ENCODE assay signal across 9 cellular contexts in the genomic region with DNA sequence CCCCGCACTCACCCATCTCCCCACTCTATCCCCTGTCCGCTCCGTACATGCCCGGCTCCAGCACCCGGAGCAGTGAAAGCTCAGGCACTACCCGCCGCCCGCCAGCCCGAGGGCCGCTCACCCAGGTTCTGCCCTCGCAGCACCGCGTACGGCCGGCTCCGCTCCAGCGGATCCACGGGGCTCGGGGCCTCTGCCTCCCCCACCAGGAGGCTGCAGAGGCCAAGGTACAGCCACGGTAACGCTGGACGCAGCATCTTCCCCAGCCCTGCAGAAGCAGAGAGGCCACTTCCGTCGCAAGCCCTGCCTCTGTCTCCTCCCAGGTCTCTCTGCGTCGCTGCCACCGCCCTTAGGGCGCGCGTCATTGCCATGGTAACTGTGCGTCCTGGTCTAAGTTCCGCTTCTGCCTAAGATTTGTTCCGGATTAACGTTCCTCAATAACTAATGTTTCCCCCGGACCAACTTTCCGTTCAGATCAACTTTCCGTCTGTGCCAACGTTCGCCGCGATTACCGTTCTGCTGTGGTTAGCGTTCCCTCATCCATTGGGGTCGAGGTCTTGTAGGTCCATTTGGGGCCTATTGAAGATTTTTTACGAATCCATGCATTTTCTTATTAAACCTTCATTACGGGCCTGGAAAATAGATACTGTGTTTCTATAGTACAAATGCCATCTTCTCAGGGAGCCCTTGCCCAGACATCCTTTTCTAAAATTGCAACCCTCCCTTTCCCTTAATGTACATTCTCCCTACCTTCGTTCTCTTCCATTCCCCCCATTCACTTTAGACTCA. TPM values are rescaled to one million over a fixed set of nuclear protein-coding genes. Genes with fewer than 3 reads are reported as not detected.
DNase-seq lines count a peak whose midpoint lies in the region; ATAC-seq, FAIRE-seq and TF ChIP-seq lines count a peak whose summit lies in the region.
"Had no signal": no experiment of that assay in that cellular context is flagged by ENCODE, and none has a peak within 500 bp of the region (broad histone marks: within the 10 kb centered on the region; RNA-seq: fewer than 3 reads in every experiment).

A gene with protein sequence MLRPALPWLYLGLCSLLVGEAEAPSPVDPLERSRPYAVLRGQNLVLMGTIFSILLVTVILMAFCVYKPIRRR (minus strand): TSS at position 281 of the 786 bp plus-strand sequence. CDS start 27 bp downstream, at position 254.

- peaks cover 5 to 6% of the 10 kb centered on the region in 2 donors for H3K4me1 ChIP-seq in kidney (ENCODE audit: control insufficient read depth in 1 of 2, insufficient read depth in 1 of 2, low read depth in 1 of 2, low read length in 2 of 2)

- ATAC-seq in GM19035 (IDR thresholded peaks at IDR 0.05; ENCODE audit: unreplicated experiment) (peak; percentile 96), HG03354 (IDR thresholded peaks at IDR 0.05; ENCODE audit: poor library complexity, severe bottlenecking, unreplicated experiment) (peak; percentile 99)
- ATAC-seq in activated CD4-positive, CD25-positive, alpha-beta regulatory T cell treated with anti-CD3 and anti-CD28 coated beads, Interleukin-2, amount 50 U/mL, for 24 hours = peak; percentile 100

- H3K27ac ChIP-seq in kidney (ENCODE audit: low read depth in 2 of 2, low read length in 2 of 2) = peak within 1 kb of the TSS; percentile 65 to 69

- intact Hi-C loops in kidney (cut with DNase I) = no loop called here

- TF ChIP-seq CTCF in AG09319 (IDR thresholded peaks at IDR 0.05; ENCODE audit: low read depth, low read length) = no peak; the same call in 1 of the 2 replicates
- no peak for TF ChIP-seq CTCF in kidney (IDR thresholded peaks at IDR 0.05; ENCODE audit: borderline replicate concordance, extremely low read depth, insufficient read depth)

- DNase-seq in AG09319 (ENCODE audit: extremely low read depth, low read depth) (peak; percentile 93), NCI-H446 treated with DMSO at 0.1 percent for 48 hours (lab: John Stamatoyannopoulos, UW) (peak; percentile 88), cerebellar nuclear complex (lab: John Stamatoyannopoulos, UW) (peak; percentile 63 to 78), kidney (peak; percentile 99)
- peak; percentile 94 for DNase-seq in stimulated activated CD4-positive, alpha-beta T cell treated with anti-CD3 and anti-CD28 coated beads, Interleukin-15, amount 100 ng/mL, for 24 hours

- peak within 1 kb of the TSS; percentile 29 to 87 for H3K9ac ChIP-seq in kidney (ENCODE audit: low read length in 2 of 2)

- H3K4me3 ChIP-seq in kidney (ENCODE audit: low read length in 2 of 2) = peak within 1 kb of the TSS; percentile 84 to 99

- no peaks in the 10 kb centered on the region for H3K9me3 ChIP-seq in kidney (ENCODE audit: control insufficient read depth in 1 of 2, low read length in 2 of 2)

- H3K36me3 ChIP-seq in kidney (ENCODE audit: control insufficient read depth in 1 of 2, insufficient read depth in 2 of 2, low read length in 2 of 2) = peaks cover 0 to 3% of the 10 kb centered on the region in 2 donors

- FAIRE-seq in kidney (lab: Jason Lieb, UNC) = peak; percentile 58
- FAIRE-seq: colon had no signal

RNA-seq across cellular contexts. Expression of the gene that starts here (rescaled TPM):
- total RNA-seq in kidney = 14.6 TPM
- 15.8 TPM for polyA plus RNA-seq in kidney (ENCODE audit: insufficient read depth, low read depth, low replicate concordance)

Comparison
In these comparisons a context has a peak if more than half of its experiments do, and no peak if none do; other contexts are left out.
1. Peak in every context shown above with its lines: DNase-seq, ATAC-seq, H3K4me3 ChIP-seq and H3K27ac ChIP-seq.